8 cellular contexts compared by ENCODE assay signal in the genomic region with DNA sequence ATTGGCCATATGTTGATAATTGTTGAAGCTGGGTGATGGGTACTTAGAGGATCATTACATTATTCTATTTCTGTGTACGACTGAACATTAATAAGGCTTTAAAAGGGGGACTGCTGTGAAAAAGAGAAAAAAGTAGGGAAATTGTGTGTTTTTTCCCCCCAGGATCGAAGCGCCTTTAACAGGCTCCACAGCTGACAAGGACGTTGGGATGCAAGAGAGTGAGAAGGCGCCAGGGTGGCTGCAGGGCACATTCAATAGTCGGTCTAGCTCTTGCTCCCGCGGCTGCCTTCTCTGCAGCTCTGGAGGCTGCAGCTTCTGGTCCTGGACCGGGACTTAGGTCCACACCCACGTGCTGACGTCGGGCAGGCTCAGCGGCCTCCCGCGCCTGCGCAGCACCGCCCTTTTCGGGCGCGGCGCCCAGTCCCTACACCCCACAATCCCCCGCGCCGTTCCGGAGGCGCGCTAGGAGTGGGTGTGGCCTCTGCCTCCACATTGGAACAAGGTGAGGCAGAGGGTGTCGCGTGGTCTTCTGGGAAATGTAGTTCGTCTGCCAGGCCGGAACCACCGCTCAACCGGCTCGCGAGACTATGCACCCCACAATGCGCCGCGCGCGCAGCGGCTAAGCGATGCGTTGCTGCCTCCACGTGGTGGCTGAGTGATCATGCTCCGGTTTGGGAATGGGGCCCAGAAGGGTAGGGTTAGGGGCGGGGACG. TPM values are rescaled to one million over a fixed set of nuclear protein-coding genes. Genes with fewer than 3 reads are reported as not detected.
DNase-seq lines count a peak whose midpoint lies in the region; ATAC-seq, FAIRE-seq and TF ChIP-seq lines count a peak whose summit lies in the region.

No MANE protein-coding gene starts in this region.

- H3K27me3 ChIP-seq in BJ (ENCODE audit: control insufficient read depth, insufficient read depth, low read length) = no peaks in the 10 kb centered on the region
- H3K27me3 ChIP-seq in layer of hippocampus (ENCODE audit: control insufficient read depth, insufficient read depth, low read length) = no peaks in the 10 kb centered on the region

- FAIRE-seq in colon (lab: Jason Lieb, UNC) = peak; percentile 28

- DNase-seq in BJ (ENCODE audit: low read depth) (peak; percentile 98), NCI-H510A (lab: John Stamatoyannopoulos, UW) (peak; percentile 98)
- DNase-seq in activated CD4-positive, alpha-beta T cell treated with anti-CD3 and anti-CD28 coated beads for 36 hours = peak; percentile 100
- DNase-seq in stimulated activated CD4-positive, alpha-beta T cell treated with anti-CD3 and anti-CD28 coated beads, Interleukin-1b, Interleukin-23, amount 100 ng/mL, for 4 hours (ENCODE audit: low read depth in 2 of 2) = peak; percentile 96 to 97

- H3K27ac ChIP-seq in layer of hippocampus (ENCODE audit: low read depth, low read length) = peak overlapping the region; percentile 90

- H3K9me3 Mint-ChIP-seq in activated CD4-positive, alpha-beta T cell treated with anti-CD3 and anti-CD28 coated beads for 36 hours (ENCODE audit: low read depth) = no peaks in the 10 kb centered on the region

- H3K4me3 ChIP-seq in BJ (ENCODE audit: low read depth, low read length) = peak overlapping the region; percentile 18; the same call in 1 of the 2 replicates

- TF ChIP-seq POLR2A in GM19193 (IDR thresholded peaks at IDR 0.05; ENCODE audit: extremely low read depth, insufficient read depth, insufficient read length) = peak; percentile 99

- peak overlapping the region; percentile 86 for H3K27ac Mint-ChIP-seq in activated CD4-positive, alpha-beta T cell treated with anti-CD3 and anti-CD28 coated beads for 36 hours

- no peaks in the 10 kb centered on the region for H3K36me3 Mint-ChIP-seq in activated CD4-positive, alpha-beta T cell treated with anti-CD3 and anti-CD28 coated beads for 36 hours (ENCODE audit: low read depth)

- intact Hi-C loops in activated CD4-positive, alpha-beta T cell treated with anti-CD3 and anti-CD28 coated beads for 36 hours (cut with DNase I, micrococcal nuclease) = loop anchor here (1.0 to 5.0 kb wide), 22 partner anchors 31 to 384 kb away; partner anchors contain the start of genes ALKBH6 (in 1 of the 2), ARHGAP33 (in 1 of the 2), COX6B1 (in 1 of the 2) and LIN37 (in 1 of the 2)

- TF ChIP-seq CTCF in BJ (IDR thresholded peaks at IDR 0.05; ENCODE audit: insufficient read depth, low read depth, low read length) = peak; percentile 91

- ATAC-seq in HG03439 (IDR thresholded peaks at IDR 0.05; ENCODE audit: unreplicated experiment) = peak; percentile 99
- ATAC-seq in activated CD4-positive, alpha-beta T cell treated with anti-CD3 and anti-CD28 coated beads for 36 hours = peak; percentile 96

- POLR2A ChIA-PET in BJ (lab: Charles Lee) = interaction anchor here (0.6 kb wide), 2 partner anchors 37 to 47 kb away, joined by 3 read pairs; no protein-coding TSS in a partner anchor
- POLR2A ChIA-PET in activated CD4-positive, alpha-beta T cell treated with anti-CD3 and anti-CD28 coated beads for 36 hours (lab: Charles Lee) = interaction anchor here (0.6 to 1.1 kb wide), 9 partner anchors 10 to 229 kb away, joined by 3 to 5 read pairs (median 4); partner anchors contain the start of genes APLP1, IGFLR1, LIN37 and NFKBID

- peak overlapping the region; percentile 67 for H3K4me3 Mint-ChIP-seq in activated CD4-positive, alpha-beta T cell treated with anti-CD3 and anti-CD28 coated beads for 36 hours

- no peaks in the 10 kb centered on the region for H3K27me3 Mint-ChIP-seq in activated CD4-positive, alpha-beta T cell treated with anti-CD3 and anti-CD28 coated beads for 36 hours

- CTCF ChIA-PET in BJ (lab: Yijun Ruan, JAX) = interaction anchor here (0.5 to 4.6 kb wide), 28 partner anchors 9 to 411 kb away, joined by 3 to 82 read pairs (median 4); partner anchors contain the start of genes PSENEN and U2AF1L4
- CTCF ChIA-PET in activated CD4-positive, alpha-beta T cell treated with anti-CD3 and anti-CD28 coated beads for 36 hours (lab: Charles Lee) = interaction anchor here (0.5 to 5.7 kb wide), 27 partner anchors 10 to 421 kb away, joined by 3 to 52 read pairs (median 3); partner anchors contain the start of genes ALKBH6, KIRREL2, LIN37 and PSENEN

- peaks cover 26% of the 10 kb centered on the region for H3K4me1 Mint-ChIP-seq in activated CD4-positive, alpha-beta T cell treated with anti-CD3 and anti-CD28 coated beads for 36 hours

- no peaks in the 10 kb centered on the region for H3K36me3 ChIP-seq in BJ (ENCODE audit: control insufficient read depth, insufficient read depth, low read length)

RNA-seq across cellular contexts. Expression of gene LRFN3, which starts 4.9 kb away (rescaled TPM):
- polyA plus RNA-seq in BJ (2011; rRNA removed) = 0.83 and 1.8 TPM in 2 replicates
- 0.81 and 2.0 TPM in 2 replicates for polyA minus RNA-seq in BJ (2011; rRNA and poly(A)+ RNA removed)
- 1 to 10 TPM; 7.8 to 8.3 TPM for total RNA-seq in activated CD4-positive, alpha-beta T cell treated with anti-CD3 and anti-CD28 coated beads for 36 hours

RNA-seq across cellular contexts. Expression of gene TYROBP, which starts 23.2 kb away (rescaled TPM):
- polyA plus RNA-seq in BJ (2011; rRNA removed) = not detected in 2 replicates
- polyA minus RNA-seq in BJ (2011; rRNA and poly(A)+ RNA removed) = not detected in 2 replicates
- total RNA-seq in activated CD4-positive, alpha-beta T cell treated with anti-CD3 and anti-CD28 coated beads for 36 hours = not detected

RNA-seq across cellular contexts. Expression of gene HCST, which starts 29.0 kb away (rescaled TPM):
- polyA plus RNA-seq in BJ (2011; rRNA removed) = 0.74 and 1.2 TPM in 2 replicates
- 1.4 TPM in 1 of 2 replicates, not detected in the other for polyA minus RNA-seq in BJ (2011; rRNA and poly(A)+ RNA removed)
- 10 to 100 TPM; 27.0 to 32.7 TPM for total RNA-seq in activated CD4-positive, alpha-beta T cell treated with anti-CD3 and anti-CD28 coated beads for 36 hours

RNA-seq across cellular contexts. Expression of gene NFKBID, which starts 31.0 kb away (rescaled TPM):
- polyA plus RNA-seq in BJ (2011; rRNA removed) = 2.9 and 4.9 TPM in 2 replicates
- 5.9 and 11.1 TPM in 2 replicates for polyA minus RNA-seq in BJ (2011; rRNA and poly(A)+ RNA removed)
- total RNA-seq in activated CD4-positive, alpha-beta T cell treated with anti-CD3 and anti-CD28 coated beads for 36 hours = 10 to 100 TPM; 60.1 TPM

Comparison
In these comparisons a context has a peak if more than half of its experiments do, and no peak if none do; other contexts are left out.
1. Peak in every context shown above with its lines: DNase-seq, ATAC-seq, H3K4me3 ChIP-seq and H3K27ac ChIP-seq.